Comparison of ENCODE assay signal across 8 cellular contexts in genomic region chr11:79439893-79440450, GRCh38. TPM values are rescaled to one million over a fixed set of nuclear protein-coding genes. Genes with fewer than 3 reads are reported as not detected.
DNase-seq lines count a peak whose midpoint lies in the region; ATAC-seq and TF ChIP-seq lines count a peak whose summit lies in the region.

No MANE protein-coding gene starts in this region.

- no peaks in the 10 kb centered on the region for H3K36me3 ChIP-seq in HUES64 (ENCODE audit: insufficient read depth, low read length)
- no peaks in the 10 kb centered on the region for H3K36me3 ChIP-seq in duodenal mucosa (ENCODE audit: control insufficient read depth in 1 of 2, insufficient read depth in 2 of 2, low read length in 2 of 2)

- ATAC-seq in memory B cell (ENCODE audit: low read depth) (no peak), GM18870 (IDR thresholded peaks at IDR 0.05; ENCODE audit: unreplicated experiment) (no peak)

- H3K27me3 ChIP-seq in AG04450 (ENCODE audit: control insufficient read depth, insufficient read depth, low read length) (peaks cover 6% of the 10 kb centered on the region), HUES64 (ENCODE audit: insufficient read depth, low read length) (peaks cover 90% of the 10 kb centered on the region), duodenal mucosa (ENCODE audit: control insufficient read depth in 1 of 2, insufficient read depth in 2 of 2, low read length in 2 of 2) (peaks cover 57 to 68% of the 10 kb centered on the region in 2 donors)

- under 1% methylated on average over 54 of the region's 54 CpGs for WGBS in HUES64

- H3K4me3 Mint-ChIP-seq in memory B cell: peak overlapping the region; percentile 91

- H3K27ac ChIP-seq in AG04450 (ENCODE audit: low read depth, low read length) (peak overlapping the region; percentile 68), HUES64 (ENCODE audit: low read depth, low read length) (no peak overlapping the region), duodenal mucosa (ENCODE audit: low read depth, low read length) (no peak overlapping the region)

- H3K4me1 ChIP-seq in HUES64 (ENCODE audit: insufficient read depth, low read length): peaks cover 20% of the 10 kb centered on the region
- peaks cover 10 to 23% of the 10 kb centered on the region in 2 donors for H3K4me1 ChIP-seq in duodenal mucosa (ENCODE audit: control insufficient read depth in 1 of 2, insufficient read depth in 2 of 2, low read length in 2 of 2)

- peaks cover 31% of the 10 kb centered on the region for H3K4me1 Mint-ChIP-seq in memory B cell

- CTCF ChIA-PET in AG04450 (lab: Charles Lee): interaction anchor here (0.6 to 2.4 kb wide), 13 partner anchors 7 to 794 kb away, joined by 3 to 16 read pairs (median 4); no protein-coding TSS in a partner anchor

- POLR2A ChIA-PET in AG04450 (lab: Yijun Ruan, JAX): interaction anchor here (0.6 to 1.7 kb wide), 8 partner anchors 9 to 731 kb away, joined by 3 to 9 read pairs (median 4); no protein-coding TSS in a partner anchor

- TF ChIP-seq CTCF in AG04450 (IDR thresholded peaks at IDR 0.05; ENCODE audit: low read depth, low read length): no peak

- H3K9me3 ChIP-seq in AG04450 (ENCODE audit: control insufficient read depth, insufficient read depth, low read length) (no peaks in the 10 kb centered on the region; the same call in 1 of the 2 replicates), HUES64 (ENCODE audit: insufficient read depth, low read depth, low read length) (no peaks in the 10 kb centered on the region), duodenal mucosa (ENCODE audit: control insufficient read depth in 1 of 2, low read length in 2 of 2) (no peaks in the 10 kb centered on the region)

- peak overlapping the region; percentile 87 for H3K4me3 ChIP-seq in AG04450 (ENCODE audit: low read depth, low read length)
- peak overlapping the region; percentile 78 for H3K4me3 ChIP-seq in HUES64 (ENCODE audit: low read length)
- H3K4me3 ChIP-seq in duodenal mucosa (ENCODE audit: low read depth in 1 of 2, low read length in 2 of 2): peak overlapping the region; percentile 40 to 54

- no peaks in the 10 kb centered on the region for H3K9me3 Mint-ChIP-seq in memory B cell

- no peaks in the 10 kb centered on the region for H3K36me3 Mint-ChIP-seq in memory B cell

- H3K27ac Mint-ChIP-seq in memory B cell: peak overlapping the region; percentile 94

- peak overlapping the region; percentile 71 for H3K9ac ChIP-seq in HUES64 (ENCODE audit: low read depth, low read length)
- no peak overlapping the region for H3K9ac ChIP-seq in duodenal mucosa (ENCODE audit: low read depth in 1 of 2, low read length in 2 of 2)

- H3K27me3 Mint-ChIP-seq in memory B cell: peaks cover 11% of the 10 kb centered on the region

- DNase-seq in AG04450 (ENCODE audit: low read depth, low spot score): no peak
- DNase-seq in memory B cell (ENCODE audit: low spot score in 2 of 2): peak; percentile 25 to 45
- no peak for DNase-seq in NCI-H128 (lab: John Stamatoyannopoulos, UW; ENCODE audit: unreplicated experiment)
- no peak for DNase-seq in KG1 (lab: John Stamatoyannopoulos, UW)
- DNase-seq in kidney tubule cell (ENCODE audit: low spot score): no peak

RNA-seq across cellular contexts. Expression of gene TENM4, which starts 0.9 kb away (rescaled TPM):
- polyA plus RNA-seq in AG04450 (2011; rRNA removed): 5.5 and 8.4 TPM in 2 replicates
- 19.6 and 27.3 TPM in 2 replicates for polyA minus RNA-seq in AG04450 (2011; rRNA and poly(A)+ RNA removed)
- polyA plus RNA-seq in HUES64 (2013, experiment 1 of 2): 8.8 TPM
- 6.2 TPM for polyA plus RNA-seq in HUES64 (2013, experiment 2 of 2)

Comparison
In these comparisons a context has a peak if more than half of its experiments do, and no peak if none do; other contexts are left out.
1. DNase-seq: peak in memory B cell (2 of 2); none in AG04450 (single experiment), NCI-H128 (single experiment), KG1 (single experiment) and kidney tubule cell (single experiment).
2. Peak in every context shown above with its lines, with median percentiles within 50 percentile points of each other: H3K4me3 ChIP-seq.